16 cellular contexts compared by ENCODE assay signal in the genomic region with DNA sequence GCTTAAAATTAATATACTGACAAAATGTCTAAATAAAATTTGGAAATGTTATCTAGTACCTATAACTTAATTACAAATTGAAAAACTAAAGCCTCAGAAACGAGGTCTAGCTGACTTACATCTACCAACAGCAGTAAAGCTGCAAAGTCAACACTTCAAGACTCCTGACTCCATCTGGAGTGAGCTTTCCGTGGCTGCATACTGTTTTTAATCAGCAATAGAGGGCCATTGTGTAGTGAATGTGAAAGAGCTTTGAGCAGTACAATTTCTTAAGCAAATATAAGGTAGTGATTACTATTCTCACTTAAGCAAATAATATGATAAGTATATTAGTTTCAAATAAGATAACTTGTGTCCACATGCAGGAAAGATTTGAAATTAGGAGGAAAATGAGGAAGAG. TPM values are rescaled to one million over a fixed set of nuclear protein-coding genes. Genes with fewer than 3 reads are reported as not detected.
"Had no signal": no experiment of that assay in that cellular context is flagged by ENCODE, and none has a peak within 500 bp of the region (broad histone marks: within the 10 kb centered on the region; RNA-seq: fewer than 3 reads in every experiment).

No MANE protein-coding gene starts in this region.

- H3K4me1 ChIP-seq: right atrium auricular region had no signal

- H3K27me3 ChIP-seq: neutrophil, right atrium auricular region had no signal

- H3K36me3 ChIP-seq: neutrophil, right atrium auricular region had no signal

- H3K4me3 ChIP-seq: mucosa of descending colon, right atrium auricular region had no signal

- ATAC-seq: activated T-cell treated with anti-CD3 and anti-CD28 coated beads, Interleukin-2, amount 50 U/mL, for 4 hours; mucosa of descending colon; naive thymus-derived CD8-positive, alpha-beta T cell; stimulated activated effector memory CD8-positive, alpha-beta T cell treated with anti-CD3 and anti-CD28 coated beads, Interleukin-12 subunit alpha, Interleukin-12 subunit beta, amount 100 ng/mL, for 72 hours had no signal

- H3K9me3 ChIP-seq: mucosa of descending colon, neutrophil, right atrium auricular region had no signal

- DNase-seq: activated CD4-positive, alpha-beta T cell treated with anti-CD3 and anti-CD28 coated beads, Interleukin-2, amount 50 U/mL, for 48 hours; activated CD4-positive, CD25-positive, alpha-beta regulatory T cell treated with anti-CD3 and anti-CD28 coated beads, Interleukin-2, amount 50 U/mL, for 72 hours; activated effector memory CD4-positive, alpha-beta T cell treated with anti-CD3 and anti-CD28 coated beads, Interleukin-2, amount 50 U/mL, for 16 hours; activated T-cell treated with anti-CD3 and anti-CD28 coated beads, Interleukin-2, amount 50 U/mL, for 4 hours; cerebellar nuclear complex; dermis blood vessel endothelial cell; mammary epithelial cell; mucosa of descending colon; naive thymus-derived CD8-positive, alpha-beta T cell; substantia nigra; trophoblast cell had no signal

- H3K27ac ChIP-seq: neutrophil, right atrium auricular region had no signal

RNA-seq across cellular contexts. Expression of a gene that starts 6.3 kb away (rescaled TPM):
- total RNA-seq: activated T-cell treated with anti-CD3 and anti-CD28 coated beads, Interleukin-2, amount 50 U/mL, for 4 hours; dermis blood vessel endothelial cell; naive thymus-derived CD8-positive, alpha-beta T cell; posterior vena cava; right atrium auricular region had no signal
- polyA plus RNA-seq: naive thymus-derived CD8-positive, alpha-beta T cell had no signal

RNA-seq across cellular contexts. Expression of a gene that starts 29.2 kb away (rescaled TPM):
- total RNA-seq: activated T-cell treated with anti-CD3 and anti-CD28 coated beads, Interleukin-2, amount 50 U/mL, for 4 hours; dermis blood vessel endothelial cell; mammary epithelial cell; naive thymus-derived CD8-positive, alpha-beta T cell; posterior vena cava; right atrium auricular region had no signal
- polyA plus RNA-seq: esophagus; mammary epithelial cell; naive thymus-derived CD8-positive, alpha-beta T cell had no signal

RNA-seq across cellular contexts. Expression of a gene that starts 40.8 kb away (rescaled TPM):
- total RNA-seq: activated T-cell treated with anti-CD3 and anti-CD28 coated beads, Interleukin-2, amount 50 U/mL, for 4 hours; dermis blood vessel endothelial cell; mammary epithelial cell; mucosa of descending colon; naive thymus-derived CD8-positive, alpha-beta T cell; posterior vena cava; right atrium auricular region had no signal
- polyA plus RNA-seq: esophagus; mammary epithelial cell; naive thymus-derived CD8-positive, alpha-beta T cell had no signal

RNA-seq across cellular contexts. Expression of a gene that starts 59.4 kb away (rescaled TPM):
- total RNA-seq: activated T-cell treated with anti-CD3 and anti-CD28 coated beads, Interleukin-2, amount 50 U/mL, for 4 hours; dermis blood vessel endothelial cell; mammary epithelial cell; mucosa of descending colon; naive thymus-derived CD8-positive, alpha-beta T cell; posterior vena cava; right atrium auricular region had no signal
- polyA plus RNA-seq: esophagus; mammary epithelial cell; naive thymus-derived CD8-positive, alpha-beta T cell had no signal
